13 cellular contexts compared by ENCODE assay signal in the genomic region with DNA sequence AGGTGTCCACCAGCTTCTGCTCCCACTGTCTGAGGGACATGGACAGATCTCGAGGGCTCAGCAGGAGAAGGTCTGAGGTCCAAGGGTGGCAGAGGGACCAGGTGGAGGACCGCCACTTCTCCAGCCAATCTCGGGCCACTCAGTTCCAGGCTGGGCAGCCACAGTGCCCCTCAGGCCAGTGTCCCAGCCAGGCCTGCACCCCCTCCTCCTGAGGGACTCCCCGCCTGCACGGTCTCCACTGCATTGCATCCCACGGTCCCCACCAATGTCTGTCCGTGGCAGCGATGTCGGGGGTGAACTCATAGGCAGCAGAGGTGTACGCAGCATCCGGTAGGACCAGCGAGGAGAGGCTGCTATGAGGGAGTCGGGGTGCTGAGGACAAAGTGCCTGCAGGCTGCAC.
"Had no signal": no experiment of that assay in that cellular context is flagged by ENCODE, and none has a peak within 500 bp of the region (broad histone marks: within the 10 kb centered on the region; RNA-seq: fewer than 3 reads in every experiment).

No MANE protein-coding gene starts in this region.

- ATAC-seq: stimulated activated effector memory CD8-positive, alpha-beta T cell treated with anti-CD3 and anti-CD28 coated beads, Interleukin-12 subunit alpha, Interleukin-12 subunit beta, amount 100 ng/mL, for 72 hours; T-helper 17 cell had no signal

- H3K9me3 ChIP-seq: esophagus squamous epithelium, prostate gland, thyroid gland had no signal

- DNase-seq: activated naive CD4-positive, alpha-beta T cell treated with anti-CD3 and anti-CD28 coated beads for 36 hours; caudate nucleus; esophagus squamous epithelium; islet precursor cell; SHP77; stimulated activated CD4-positive, alpha-beta T cell treated with anti-CD3 and anti-CD28 coated beads, Interleukin-12 subunit alpha, Interleukin-12 subunit beta, amount 100 ng/mL, for 4 hours; T-helper 17 cell; thyroid gland had no signal

- H3K27me3 ChIP-seq: esophagus squamous epithelium, hepatocyte, thyroid gland had no signal

- H3K27ac Mint-ChIP-seq: activated naive CD4-positive, alpha-beta T cell treated with anti-CD3 and anti-CD28 coated beads for 36 hours; activated T-helper 2 cell treated with anti-CD3 and anti-CD28 coated beads, Interferon-gamma antibody, Interleukin-2, Interleukin-4, amounts not matched to agents 10 μg/mL and 5 μg/mL and 100 μg/mL, durations not matched to agents 14 hours and 24 hours and 36 hours; stimulated activated effector memory CD8-positive, alpha-beta T cell treated with anti-CD3 and anti-CD28 coated beads, Interleukin-12 subunit alpha, Interleukin-12 subunit beta, amount 100 ng/mL, for 72 hours; T-helper 17 cell had no signal

- H3K79me2 ChIP-seq: hepatocyte had no signal

- H3K4me2 ChIP-seq: hepatocyte had no signal

- H3K4me1 ChIP-seq: esophagus squamous epithelium, prostate gland had no signal

- H3K4me3 Mint-ChIP-seq: activated naive CD4-positive, alpha-beta T cell treated with anti-CD3 and anti-CD28 coated beads for 36 hours; stimulated activated effector memory CD8-positive, alpha-beta T cell treated with anti-CD3 and anti-CD28 coated beads, Interleukin-12 subunit alpha, Interleukin-12 subunit beta, amount 100 ng/mL, for 72 hours; T-helper 17 cell had no signal

- H3K36me3 Mint-ChIP-seq: stimulated activated effector memory CD8-positive, alpha-beta T cell treated with anti-CD3 and anti-CD28 coated beads, Interleukin-12 subunit alpha, Interleukin-12 subunit beta, amount 100 ng/mL, for 72 hours had no signal

- H2AFZ ChIP-seq: hepatocyte had no signal

- H3K4me3 ChIP-seq: coronary artery, esophagus squamous epithelium, hepatocyte, prostate gland, thyroid gland had no signal

- H3K27ac ChIP-seq: coronary artery, esophagus squamous epithelium, hepatocyte, prostate gland, thyroid gland had no signal

- H3K27me3 Mint-ChIP-seq: T-helper 17 cell had no signal

- H3K9me3 Mint-ChIP-seq: activated naive CD4-positive, alpha-beta T cell treated with anti-CD3 and anti-CD28 coated beads for 36 hours; activated T-helper 2 cell treated with anti-CD3 and anti-CD28 coated beads, Interferon-gamma antibody, Interleukin-2, Interleukin-4, amounts not matched to agents 10 μg/mL and 5 μg/mL and 100 μg/mL, durations not matched to agents 14 hours and 24 hours and 36 hours; stimulated activated effector memory CD8-positive, alpha-beta T cell treated with anti-CD3 and anti-CD28 coated beads, Interleukin-12 subunit alpha, Interleukin-12 subunit beta, amount 100 ng/mL, for 72 hours had no signal

- H3K36me3 ChIP-seq: prostate gland had no signal
